In genomic region chr15:64387562-64388168, GRCh38 we compare ENCODE assay signal across 1 cellular context.
TF ChIP-seq lines count a peak whose summit lies in the region.

TRIP4 (plus strand) TSS chr15:64387836; CDS start chr15:64387864, 28 bp downstream.

TF ChIP-seq in HepG2, 621 proteins besides CTCF, POLR2A, EP300 and RAD21 (continued from another document and continues in another):
- TF ChIP-seq MLXIP (CRISPR knock-in tag; IDR thresholded peaks at IDR 0.05; ENCODE audit: borderline replicate concordance) (0 out of 2 replicates have a peak, but pooled peaks have one; percentile 64), ZNF253 (CRISPR knock-in tag; IDR thresholded peaks at IDR 0.05; ENCODE audit: borderline replicate concordance) (no peak; the same call in 1 of the 2 replicates), IKZF4 (CRISPR knock-in tag; IDR thresholded peaks at IDR 0.05; ENCODE audit: borderline replicate concordance, low read depth, not compliant biosample characterization) (peak; percentile 94), ZNF18 (CRISPR knock-in tag; IDR thresholded peaks at IDR 0.05; ENCODE audit: insufficient replicate concordance) (peak; percentile 89), RFX3 (CRISPR knock-in tag; IDR thresholded peaks at IDR 0.05) (peak; percentile 48; the same call in 1 of the 2 replicates), MLX (CRISPR knock-in tag; IDR thresholded peaks at IDR 0.05) (0 out of 2 replicates have a peak, but pooled peaks have one; percentile 45), HMG20B (CRISPR knock-in tag; conservative IDR thresholded peaks at IDR 0.05) (peak; percentile 84), ZC3H4 (CRISPR knock-in tag; IDR thresholded peaks at IDR 0.05; ENCODE audit: borderline replicate concordance) (no peak), EHMT2 (IDR thresholded peaks at IDR 0.05; ENCODE audit: borderline replicate concordance, low read depth, low read length) (no peak; the same call in 1 of the 2 replicates), FOXP1 (IDR thresholded peaks at IDR 0.05) (peak; percentile 66), FOXP1 (CRISPR knock-in tag; IDR thresholded peaks at IDR 0.05) (peak; percentile 58), ZNF788 (CRISPR knock-in tag; IDR thresholded peaks at IDR 0.05; ENCODE audit: borderline replicate concordance) (peak; percentile 100), HOXA7 (CRISPR knock-in tag; IDR thresholded peaks at IDR 0.05) (peak; percentile 88; the same call in 1 of the 2 replicates), PRDM15 (CRISPR knock-in tag; IDR thresholded peaks at IDR 0.05) (peak; percentile 77), ZFP82 (CRISPR knock-in tag; IDR thresholded peaks at IDR 0.05; ENCODE audit: borderline replicate concordance) (peak; percentile 76; the same call in 1 of the 2 replicates), HBP1 (CRISPR knock-in tag; IDR thresholded peaks at IDR 0.05; ENCODE audit: low read depth) (peak; percentile 97; the same call in 1 of the 2 replicates), AGO1 (IDR thresholded peaks at IDR 0.05; ENCODE audit: low read depth, low read length, poor library complexity, severe bottlenecking) (peak; percentile 69), TARDBP (CRISPR knock-in tag; IDR thresholded peaks at IDR 0.05) (peak; percentile 99), KLF16 (CRISPR knock-in tag; IDR thresholded peaks at IDR 0.05) (peak; percentile 90 to 99), GTF3A (CRISPR knock-in tag; conservative IDR thresholded peaks at IDR 0.05) (peak; percentile 94), AKAP8 (CRISPR knock-in tag; IDR thresholded peaks at IDR 0.05) (peak; percentile 83), LCORL (IDR thresholded peaks at IDR 0.05) (no peak), LCORL (CRISPR knock-in tag; IDR thresholded peaks at IDR 0.05) (peak; percentile 90), PRMT3 (CRISPR knock-in tag; IDR thresholded peaks at IDR 0.05; ENCODE audit: borderline replicate concordance, low read depth) (peak; percentile 49; the same call in 1 of the 2 replicates), ZNF839 (CRISPR knock-in tag; IDR thresholded peaks at IDR 0.05; ENCODE audit: borderline replicate concordance) (peak; percentile 50; the same call in 1 of the 2 replicates), PLSCR1 (CRISPR knock-in tag; IDR thresholded peaks at IDR 0.05; ENCODE audit: borderline replicate concordance) (no peak; the same call in 1 of the 2 replicates), AHR (CRISPR knock-in tag; IDR thresholded peaks at IDR 0.05) (peak; percentile 81), FOSL1 (CRISPR knock-in tag; IDR thresholded peaks at IDR 0.05; ENCODE audit: borderline replicate concordance) (no peak)
- TF ChIP-seq, protein P1, sequence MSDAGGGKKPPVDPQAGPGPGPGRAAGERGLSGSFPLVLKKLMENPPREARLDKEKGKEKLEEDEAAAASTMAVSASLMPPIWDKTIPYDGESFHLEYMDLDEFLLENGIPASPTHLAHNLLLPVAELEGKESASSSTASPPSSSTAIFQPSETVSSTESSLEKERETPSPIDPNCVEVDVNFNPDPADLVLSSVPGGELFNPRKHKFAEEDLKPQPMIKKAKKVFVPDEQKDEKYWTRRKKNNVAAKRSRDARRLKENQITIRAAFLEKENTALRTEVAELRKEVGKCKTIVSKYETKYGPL (CRISPR knock-in tag; IDR thresholded peaks at IDR 0.05), result peak; percentile 49; the same call in 1 of the 2 replicates
- TF ChIP-seq, protein P2, sequence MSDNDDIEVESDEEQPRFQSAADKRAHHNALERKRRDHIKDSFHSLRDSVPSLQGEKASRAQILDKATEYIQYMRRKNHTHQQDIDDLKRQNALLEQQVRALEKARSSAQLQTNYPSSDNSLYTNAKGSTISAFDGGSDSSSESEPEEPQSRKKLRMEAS (IDR thresholded peaks at IDR 0.05), result peak; percentile 94
- TF ChIP-seq, protein P3, sequence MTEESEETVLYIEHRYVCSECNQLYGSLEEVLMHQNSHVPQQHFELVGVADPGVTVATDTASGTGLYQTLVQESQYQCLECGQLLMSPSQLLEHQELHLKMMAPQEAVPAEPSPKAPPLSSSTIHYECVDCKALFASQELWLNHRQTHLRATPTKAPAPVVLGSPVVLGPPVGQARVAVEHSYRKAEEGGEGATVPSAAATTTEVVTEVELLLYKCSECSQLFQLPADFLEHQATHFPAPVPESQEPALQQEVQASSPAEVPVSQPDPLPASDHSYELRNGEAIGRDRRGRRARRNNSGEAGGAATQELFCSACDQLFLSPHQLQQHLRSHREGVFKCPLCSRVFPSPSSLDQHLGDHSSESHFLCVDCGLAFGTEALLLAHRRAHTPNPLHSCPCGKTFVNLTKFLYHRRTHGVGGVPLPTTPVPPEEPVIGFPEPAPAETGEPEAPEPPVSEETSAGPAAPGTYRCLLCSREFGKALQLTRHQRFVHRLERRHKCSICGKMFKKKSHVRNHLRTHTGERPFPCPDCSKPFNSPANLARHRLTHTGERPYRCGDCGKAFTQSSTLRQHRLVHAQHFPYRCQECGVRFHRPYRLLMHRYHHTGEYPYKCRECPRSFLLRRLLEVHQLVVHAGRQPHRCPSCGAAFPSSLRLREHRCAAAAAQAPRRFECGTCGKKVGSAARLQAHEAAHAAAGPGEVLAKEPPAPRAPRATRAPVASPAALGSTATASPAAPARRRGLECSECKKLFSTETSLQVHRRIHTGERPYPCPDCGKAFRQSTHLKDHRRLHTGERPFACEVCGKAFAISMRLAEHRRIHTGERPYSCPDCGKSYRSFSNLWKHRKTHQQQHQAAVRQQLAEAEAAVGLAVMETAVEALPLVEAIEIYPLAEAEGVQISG (CRISPR knock-in tag; IDR thresholded peaks at IDR 0.05), result peak; percentile 98
- TF ChIP-seq, protein P4, sequence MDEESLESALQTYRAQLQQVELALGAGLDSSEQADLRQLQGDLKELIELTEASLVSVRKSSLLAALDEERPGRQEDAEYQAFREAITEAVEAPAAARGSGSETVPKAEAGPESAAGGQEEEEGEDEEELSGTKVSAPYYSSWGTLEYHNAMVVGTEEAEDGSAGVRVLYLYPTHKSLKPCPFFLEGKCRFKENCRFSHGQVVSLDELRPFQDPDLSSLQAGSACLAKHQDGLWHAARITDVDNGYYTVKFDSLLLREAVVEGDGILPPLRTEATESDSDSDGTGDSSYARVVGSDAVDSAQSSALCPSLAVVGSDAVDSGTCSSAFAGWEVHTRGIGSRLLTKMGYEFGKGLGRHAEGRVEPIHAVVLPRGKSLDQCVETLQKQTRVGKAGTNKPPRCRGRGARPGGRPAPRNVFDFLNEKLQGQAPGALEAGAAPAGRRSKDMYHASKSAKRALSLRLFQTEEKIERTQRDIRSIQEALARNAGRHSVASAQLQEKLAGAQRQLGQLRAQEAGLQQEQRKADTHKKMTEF (CRISPR knock-in tag; IDR thresholded peaks at IDR 0.05), result peak; percentile 98
- TF ChIP-seq, protein P5, sequence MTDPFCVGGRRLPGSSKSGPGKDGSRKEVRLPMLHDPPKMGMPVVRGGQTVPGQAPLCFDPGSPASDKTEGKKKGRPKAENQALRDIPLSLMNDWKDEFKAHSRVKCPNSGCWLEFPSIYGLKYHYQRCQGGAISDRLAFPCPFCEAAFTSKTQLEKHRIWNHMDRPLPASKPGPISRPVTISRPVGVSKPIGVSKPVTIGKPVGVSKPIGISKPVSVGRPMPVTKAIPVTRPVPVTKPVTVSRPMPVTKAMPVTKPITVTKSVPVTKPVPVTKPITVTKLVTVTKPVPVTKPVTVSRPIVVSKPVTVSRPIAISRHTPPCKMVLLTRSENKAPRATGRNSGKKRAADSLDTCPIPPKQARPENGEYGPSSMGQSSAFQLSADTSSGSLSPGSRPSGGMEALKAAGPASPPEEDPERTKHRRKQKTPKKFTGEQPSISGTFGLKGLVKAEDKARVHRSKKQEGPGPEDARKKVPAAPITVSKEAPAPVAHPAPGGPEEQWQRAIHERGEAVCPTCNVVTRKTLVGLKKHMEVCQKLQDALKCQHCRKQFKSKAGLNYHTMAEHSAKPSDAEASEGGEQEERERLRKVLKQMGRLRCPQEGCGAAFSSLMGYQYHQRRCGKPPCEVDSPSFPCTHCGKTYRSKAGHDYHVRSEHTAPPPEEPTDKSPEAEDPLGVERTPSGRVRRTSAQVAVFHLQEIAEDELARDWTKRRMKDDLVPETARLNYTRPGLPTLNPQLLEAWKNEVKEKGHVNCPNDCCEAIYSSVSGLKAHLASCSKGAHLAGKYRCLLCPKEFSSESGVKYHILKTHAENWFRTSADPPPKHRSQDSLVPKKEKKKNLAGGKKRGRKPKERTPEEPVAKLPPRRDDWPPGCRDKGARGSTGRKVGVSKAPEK (CRISPR knock-in tag; IDR thresholded peaks at IDR 0.05; ENCODE audit: borderline replicate concordance), result peak; percentile 85; the same call in 1 of the 2 replicates
- TF ChIP-seq, protein P6, sequence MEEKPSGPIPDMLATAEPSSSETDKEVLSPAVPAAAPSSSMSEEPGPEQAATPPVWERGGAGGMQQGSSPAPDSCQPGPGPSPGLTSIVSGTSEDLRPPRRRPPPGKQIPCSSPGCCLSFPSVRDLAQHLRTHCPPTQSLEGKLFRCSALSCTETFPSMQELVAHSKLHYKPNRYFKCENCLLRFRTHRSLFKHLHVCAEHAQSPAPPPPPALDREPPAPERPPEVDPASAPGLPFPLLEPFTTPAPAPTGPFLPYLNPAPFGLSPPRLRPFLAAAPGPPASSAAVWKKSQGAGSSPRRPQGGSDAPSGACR (CRISPR knock-in tag; IDR thresholded peaks at IDR 0.05), result peak; percentile 94
